ENCODE assay signal across 22 cellular contexts in genomic region chr11:103842191-103842590, GRCh38.
DNase-seq lines count a peak whose midpoint lies in the region; ATAC-seq and TF ChIP-seq lines count a peak whose summit lies in the region.
"Had no signal": no experiment of that assay in that cellular context is flagged by ENCODE, and none has a peak within 500 bp of the region (broad histone marks: within the 10 kb centered on the region; RNA-seq: fewer than 3 reads in every experiment).

No MANE protein-coding gene starts in this region.

- TF ChIP-seq POLR2A in ovary (IDR thresholded peaks at IDR 0.05): no peak

- TF ChIP-seq CTCF in right atrium auricular region (IDR thresholded peaks at IDR 0.05): no peak
- TF ChIP-seq CTCF in ovary (IDR thresholded peaks at IDR 0.05): no peak
- TF ChIP-seq CTCF in omental fat pad (IDR thresholded peaks at IDR 0.05): no peak

- H3K36me3 ChIP-seq in right atrium auricular region: no peaks in the 10 kb centered on the region
- no peaks in the 10 kb centered on the region for H3K36me3 ChIP-seq in adipocyte (ENCODE audit: control insufficient read depth, insufficient read depth, low read length, severe bottlenecking)
- no peaks in the 10 kb centered on the region for H3K36me3 ChIP-seq in ovary
- H3K36me3 ChIP-seq: MG63, SJSA1 had no signal

- WGBS in ovary, 3 donors: 9 to 25% (median 11%) methylated on average over 6 of the region's 6 CpGs

- ATAC-seq in Right ventricle myocardium inferior (no peak), left cardiac atrium (no peak), GM18498 (IDR thresholded peaks at IDR 0.05; ENCODE audit: unreplicated experiment) (no peak), omental fat pad (ENCODE audit: low FRiP score) (no peak)
- ATAC-seq: K562, PC-3 had no signal

- H3K9me3 ChIP-seq in right atrium auricular region (no peaks in the 10 kb centered on the region), adipocyte (ENCODE audit: control insufficient read depth, low read length) (no peaks in the 10 kb centered on the region), ovary (no peaks in the 10 kb centered on the region)
- H3K9me3 ChIP-seq: MG63, SJSA1 had no signal

- H3K27ac ChIP-seq in right atrium auricular region (no peak overlapping the region), ovary (no peak overlapping the region)
- H3K27ac ChIP-seq: SJSA1 had no signal

- H3K4me1 ChIP-seq in right atrium auricular region (no peaks in the 10 kb centered on the region), adipocyte (ENCODE audit: control insufficient read depth, insufficient read depth, low read length) (peaks cover 33% of the 10 kb centered on the region), ovary (ENCODE audit: insufficient read depth) (peaks cover 4% of the 10 kb centered on the region)
- H3K4me1 ChIP-seq: SJSA1 had no signal

- no peak for TF ChIP-seq EP300 in ovary (IDR thresholded peaks at IDR 0.05)

- DNase-seq in Right ventricle myocardium inferior (ENCODE audit: missing footprints) (peak; percentile 53), right atrium auricular region (ENCODE audit: low spot score) (no peak), adipocyte (ENCODE audit: low read depth) (no peak), left cardiac atrium (peak; percentile 64), ovary (peak in 3 of 5 donors; percentile 21 to 53 (median 41)), Kasumi-1 (lab: John Stamatoyannopoulos, UW) (no peak), omental fat pad (ENCODE audit: low spot score) (no peak)
- DNase-seq: 8988T, ACHN, DMS153, H7, MG63, NCI-H1048, NCI-H1694, NCI-H2029 treated with DMSO at 0.1 percent for 48 hours, NCI-H2171, NCI-H345, NCI-H510A treated with DMSO at 0.1 percent for 48 hours, PC-3 had no signal

- peak overlapping the region; percentile 14 for H3K9ac ChIP-seq in adipocyte (ENCODE audit: low read length)

- H3K4me3 ChIP-seq in right atrium auricular region: no peak overlapping the region
- H3K4me3 ChIP-seq in adipocyte (ENCODE audit: low read length): peak overlapping the region; percentile 36
- H3K4me3 ChIP-seq in ovary: no peak overlapping the region
- H3K4me3 ChIP-seq: K562, MG63, SJSA1 had no signal

- no peaks in the 10 kb centered on the region for H3K27me3 ChIP-seq in right atrium auricular region
- H3K27me3 ChIP-seq in adipocyte (replicated peaks; ENCODE audit: control insufficient read depth, insufficient read depth, low read length): no peaks in the 10 kb centered on the region
- no peaks in the 10 kb centered on the region for H3K27me3 ChIP-seq in ovary
- H3K27me3 ChIP-seq: MG63, SJSA1 had no signal

- intact Hi-C loops in Right ventricle myocardium inferior (cut with DNase I) (no loop called here), left cardiac atrium (cut with DNase I) (no loop called here), ovary (cut with DNase I) (no loop called here)

Comparison
In these comparisons a context has a peak if more than half of its experiments do, and no peak if none do; other contexts are left out.
1. DNase-seq: peak in Right ventricle myocardium inferior (single experiment), left cardiac atrium (single experiment) and ovary (3 of 5); none in right atrium auricular region (single experiment), adipocyte (single experiment), Kasumi-1 (0 of 2) and omental fat pad (single experiment).